In the genomic region with DNA sequence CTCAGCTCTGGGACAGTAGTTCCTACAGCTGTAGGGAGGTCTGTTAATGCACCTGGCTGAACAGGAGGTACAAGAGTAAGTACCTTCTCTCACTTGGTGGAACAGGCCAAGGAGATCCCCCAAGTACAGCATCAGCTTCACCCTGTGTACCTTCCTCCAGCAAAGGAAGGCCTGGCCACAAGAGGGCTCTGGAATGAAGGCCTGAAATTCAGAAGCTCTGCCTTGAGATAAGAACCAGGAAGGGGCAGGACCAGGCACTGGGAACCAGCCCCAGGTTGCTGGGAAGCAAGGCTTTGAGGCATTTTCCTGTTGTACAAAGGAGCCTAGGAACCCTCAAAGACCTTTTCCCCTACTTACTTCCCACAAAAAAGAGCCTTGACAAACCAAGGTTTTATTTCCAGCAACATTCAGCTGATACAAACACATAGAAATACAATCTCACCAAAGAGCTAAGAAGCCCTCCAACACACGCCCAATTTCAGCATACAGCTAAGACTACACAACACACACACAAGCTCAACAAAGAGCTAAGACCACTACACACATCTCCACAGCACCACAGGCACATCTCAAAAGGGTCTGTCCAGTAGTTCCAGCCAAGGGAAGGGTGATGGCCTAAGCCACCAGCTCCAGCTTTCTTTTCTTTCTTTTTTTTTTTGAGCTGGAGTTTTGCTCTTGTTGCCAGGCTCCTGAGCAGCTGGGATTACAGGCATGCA, we compare ENCODE assay signal across 8 cellular contexts. TPM values are rescaled to one million over a fixed set of nuclear protein-coding genes. Genes with fewer than 3 reads are reported as not detected.
DNase-seq lines count a peak whose midpoint lies in the region; ATAC-seq and TF ChIP-seq lines count a peak whose summit lies in the region.

No MANE protein-coding gene starts in this region.

- no peak overlapping the region for H3K4me3 Mint-ChIP-seq in CD8-positive, alpha-beta memory T cell

- intact Hi-C loops in adrenal gland (cut with DNase I) (no loop called here), prostate gland (cut with DNase I) (loop anchor here (5.0 to 10.0 kb wide), 2 partner anchors 100 to 273 kb away; partner anchors contain the start of gene KLHDC9)

- no peak for TF ChIP-seq POLR2A in adrenal gland (IDR thresholded peaks at IDR 0.05)
- no peak for TF ChIP-seq POLR2A in prostate gland (IDR thresholded peaks at IDR 0.05)

- no peak for ATAC-seq in GM18873 (IDR thresholded peaks at IDR 0.05; ENCODE audit: low FRiP score, unreplicated experiment)

- no peak overlapping the region for H3K27ac ChIP-seq in CD8-positive, alpha-beta memory T cell (ENCODE audit: low read depth, low read length)
- H3K27ac ChIP-seq in HEK293 (ENCODE audit: extremely low read depth, low read depth, low read length) (no peak overlapping the region), adrenal gland (peak overlapping the region in 3 of 5 donors; percentile 2 to 52 (median 36)), cardiac muscle cell (peak overlapping the region; percentile 84), prostate gland (peak overlapping the region in 1 of 2 donors; percentile 35)

- no peaks in the 10 kb centered on the region for H3K27me3 Mint-ChIP-seq in CD8-positive, alpha-beta memory T cell

- H3K36me3 ChIP-seq in CD8-positive, alpha-beta memory T cell (ENCODE audit: insufficient read depth, low read length), result peaks cover 19% of the 10 kb centered on the region
- H3K36me3 ChIP-seq in HEK293 (ENCODE audit: control insufficient read depth in 2 of 2, insufficient read depth in 1 of 2, low read length in 2 of 2) (peaks cover 5 to 48% of the 10 kb centered on the region in 2 experiments), adrenal gland (replicated peaks in 1 of 2) (peaks cover 0 to 26% of the 10 kb centered on the region in 2 donors), cardiac muscle cell (peaks cover 35% of the 10 kb centered on the region), prostate gland (peaks cover 0 to 16% of the 10 kb centered on the region in 2 donors)

- peaks cover 4 to 6% (median 5%) of the 10 kb centered on the region in 3 donors for H3K4me1 Mint-ChIP-seq in CD8-positive, alpha-beta memory T cell

- TF ChIP-seq CTCF in HEK293 (tag by site-specific recombination; IDR thresholded peaks at IDR 0.05) (peak; percentile 54; the same call in 1 of the 2 replicates), adrenal gland (IDR thresholded peaks at IDR 0.05) (peak; percentile 57 to 82 (median 76)), cardiac muscle cell (IDR thresholded peaks at IDR 0.05; ENCODE audit: low read depth, low read length) (peak; percentile 95), prostate gland (IDR thresholded peaks at IDR 0.05) (peak in 3 of 4 experiments; percentile 41 to 68 (median 68))

- no peaks in the 10 kb centered on the region for H3K27me3 ChIP-seq in CD8-positive, alpha-beta memory T cell (ENCODE audit: insufficient read depth, low read length, poor library complexity, severe bottlenecking)
- H3K27me3 ChIP-seq in adrenal gland (no peaks in the 10 kb centered on the region), cardiac muscle cell (no peaks in the 10 kb centered on the region), prostate gland (replicated peaks; ENCODE audit: insufficient read depth) (no peaks in the 10 kb centered on the region)

- CTCF ChIA-PET in CD8-positive, alpha-beta memory T cell (lab: Charles Lee), result interaction anchor here (0.7 to 6.6 kb wide), 22 partner anchors 10 to 384 kb away, joined by 3 to 94 read pairs (median 4); partner anchors contain the start of genes ARHGAP30, F11R, KLHDC9 and NECTIN4
- CTCF ChIA-PET in HEK293 (lab: Yijun Ruan, JAX), result interaction anchor here (0.5 to 4.3 kb wide), 24 partner anchors 9 to 216 kb away, joined by 3 to 60 read pairs (median 4); partner anchors contain the start of genes F11R, KLHDC9 and USF1

- peak in 4 of 5 donors; percentile 14 to 67 (median 33) for DNase-seq in CD8-positive, alpha-beta memory T cell
- DNase-seq in SK-N-DZ (ENCODE audit: low spot score) (peak; percentile 31), adrenal gland (peak; percentile 69 to 90 (median 80)), cardiac muscle cell (ENCODE audit: low read depth in 1 of 2, low spot score in 1 of 2) (peak; percentile 74 to 91), prostate gland (ENCODE audit: low spot score) (peak; percentile 57), NCI-H1930 (lab: John Stamatoyannopoulos, UW) (no peak)

- no peaks in the 10 kb centered on the region for H3K9me3 ChIP-seq in CD8-positive, alpha-beta memory T cell (ENCODE audit: low read length)
- H3K9me3 ChIP-seq in HEK293 (ENCODE audit: control insufficient read depth, insufficient read depth, low read depth, low read length) (no peaks in the 10 kb centered on the region), adrenal gland (replicated peaks in 1 of 3) (no peaks in the 10 kb centered on the region), cardiac muscle cell (ENCODE audit: low read depth) (no peaks in the 10 kb centered on the region), prostate gland (no peaks in the 10 kb centered on the region)

- no peaks in the 10 kb centered on the region for H3K9me3 Mint-ChIP-seq in CD8-positive, alpha-beta memory T cell

- H3K36me3 Mint-ChIP-seq in CD8-positive, alpha-beta memory T cell, result peaks cover 0 to 40% (median 5%) of the 10 kb centered on the region in 3 donors

- POLR2A ChIA-PET in CD8-positive, alpha-beta memory T cell (lab: Charles Lee), result interaction anchor here (0.5 to 1.4 kb wide), 4 partner anchors 16 to 139 kb away, joined by 3 to 4 read pairs (median 4); partner anchors contain the start of genes ARHGAP30 and TSTD1
- POLR2A ChIA-PET in HEK293 (lab: Yijun Ruan, JAX), result interaction anchor here (0.8 to 3.3 kb wide), 5 partner anchors 24 to 136 kb away, joined by 3 to 15 read pairs (median 5); partner anchors contain the start of genes F11R and USF1

- 72 to 94% (median 79%) methylated on average over 1 of the region's 1 CpG for WGBS in adrenal gland, 4 donors
- WGBS in prostate gland, result 83% methylated on average over 1 of the region's 1 CpG

- no peaks in the 10 kb centered on the region for H3K4me1 ChIP-seq in CD8-positive, alpha-beta memory T cell (ENCODE audit: insufficient read depth, low read length)
- peaks cover 5% of the 10 kb centered on the region for H3K4me1 ChIP-seq in HEK293 (ENCODE audit: control insufficient read depth, insufficient read depth, low read length)
- peaks cover 8 to 12% of the 10 kb centered on the region in 2 donors for H3K4me1 ChIP-seq in adrenal gland (replicated peaks in 1 of 2)
- H3K4me1 ChIP-seq in cardiac muscle cell (ENCODE audit: low read depth), result peaks cover 33% of the 10 kb centered on the region
- H3K4me1 ChIP-seq in prostate gland (replicated peaks), result no peaks in the 10 kb centered on the region

- no peak overlapping the region for H3K4me3 ChIP-seq in CD8-positive, alpha-beta memory T cell (ENCODE audit: low read length)
- H3K4me3 ChIP-seq in HEK293 (ENCODE audit: low read depth, low read length), result no peak overlapping the region
- no peak overlapping the region for H3K4me3 ChIP-seq in adrenal gland
- H3K4me3 ChIP-seq in cardiac muscle cell, result no peak overlapping the region
- no peak overlapping the region for H3K4me3 ChIP-seq in prostate gland

- peak overlapping the region in 7 of 8 donors; percentile 19 to 80 (median 47) for H3K27ac Mint-ChIP-seq in CD8-positive, alpha-beta memory T cell

TF ChIP-seq in HEK293, 187 proteins besides CTCF, POLR2A, EP300 and RAD21 (continues in another document):
- peak; percentile 29; the same call in 1 of the 2 replicates for TF ChIP-seq OSR2 (tag by site-specific recombination; IDR thresholded peaks at IDR 0.05)
- no peak for TF ChIP-seq SP2 (tag by site-specific recombination; IDR thresholded peaks at IDR 0.05)
- no peak for TF ChIP-seq ZNF10 (tag by site-specific recombination; IDR thresholded peaks at IDR 0.05)
- 0 out of 2 replicates have a peak, but pooled peaks have one; percentile 28 for TF ChIP-seq ZNF2 (tag by site-specific recombination; IDR thresholded peaks at IDR 0.05)
- no peak for TF ChIP-seq ZNF324 (tag by site-specific recombination; IDR thresholded peaks at IDR 0.05)
- TF ChIP-seq ZNF654 (tag by site-specific recombination; IDR thresholded peaks at IDR 0.05; ENCODE audit: low read depth), result peak; percentile 37

RNA-seq across cellular contexts. Expression of gene F11R, which starts 23.5 kb away (rescaled TPM):
- total RNA-seq in CD8-positive, alpha-beta memory T cell, result 10 to 100 TPM; 11.6 to 14.1 TPM
- polyA plus RNA-seq in CD8-positive, alpha-beta memory T cell, result 18.3 TPM
- not detected in 2 replicates for polyA plus RNA-seq in SK-N-DZ (2014; cell fraction: cytosol; rRNA removed)
- polyA plus RNA-seq in SK-N-DZ (2014; cell fraction: nucleus; rRNA removed), result 0.12 and 2.2 TPM in 2 replicates
- 10 to 100 TPM; 32.1 to 99.1 (median 55.1) TPM for total RNA-seq in adrenal gland
- polyA plus RNA-seq in adrenal gland, result 10 to 100 TPM; 19.3 to 83.0 (median 22.9) TPM
- 68.1 and 93.7 TPM in 2 replicates for total RNA-seq in cardiac muscle cell
- 90.1 and 139 TPM in 2 replicates for polyA plus RNA-seq in cardiac muscle cell
- total RNA-seq in prostate gland, result 100 to 1,000 TPM in 1 of 2 donors, 10 to 100 TPM in 1; 43.6 to 104 TPM

RNA-seq across cellular contexts. Expression of gene TSTD1, which starts 41.3 kb away (rescaled TPM):
- 10 to 100 TPM; 40.2 to 46.1 TPM for total RNA-seq in CD8-positive, alpha-beta memory T cell
- polyA plus RNA-seq in CD8-positive, alpha-beta memory T cell, result 288 TPM
- polyA plus RNA-seq in SK-N-DZ (2014; cell fraction: cytosol; rRNA removed), result not detected in 2 replicates
- 3.2 TPM in 1 of 2 replicates, not detected in the other for polyA plus RNA-seq in SK-N-DZ (2014; cell fraction: nucleus; rRNA removed)
- 100 to 1,000 TPM in 3 of 8 donors, 10 to 100 TPM in 5; 46.3 to 280 (median 93.3) TPM for total RNA-seq in adrenal gland
- 100 to 1,000 TPM in 2 of 3 donors, 10 to 100 TPM in 1; 57.8 to 153 (median 109) TPM for polyA plus RNA-seq in adrenal gland
- total RNA-seq in cardiac muscle cell, result 262 and 347 TPM in 2 replicates
- polyA plus RNA-seq in cardiac muscle cell, result 393 and 448 TPM in 2 replicates
- 100 to 1,000 TPM; 137 to 648 TPM for total RNA-seq in prostate gland

RNA-seq across cellular contexts. Expression of gene ITLN2, which starts 42.9 kb away (rescaled TPM):
- not detected for total RNA-seq in CD8-positive, alpha-beta memory T cell
- not detected for polyA plus RNA-seq in CD8-positive, alpha-beta memory T cell
- polyA plus RNA-seq in SK-N-DZ (2014; cell fraction: cytosol; rRNA removed), result not detected in 2 replicates
- not detected in 2 replicates for polyA plus RNA-seq in SK-N-DZ (2014; cell fraction: nucleus; rRNA removed)
- total RNA-seq in adrenal gland (1 to 10 TPM in 1 of 8 donors, not detected in 7; 3.1 TPM), cardiac muscle cell (not detected in 2 replicates), prostate gland (1 to 10 TPM in 1 of 2 donors, under 1 TPM in 1; 0.82 to 2.4 TPM)
- polyA plus RNA-seq in adrenal gland (under 1 TPM in 1 of 3 donors, not detected in 2; 0.32 TPM), cardiac muscle cell (not detected in 2 replicates)

RNA-seq across cellular contexts. Expression of gene USF1, which starts 48.3 kb away (rescaled TPM):
- total RNA-seq in CD8-positive, alpha-beta memory T cell, result 10 to 100 TPM; 63.3 to 67.7 TPM
- polyA plus RNA-seq in CD8-positive, alpha-beta memory T cell, result 6.7 TPM
- 77.6 and 80.5 TPM in 2 replicates for polyA plus RNA-seq in SK-N-DZ (2014; cell fraction: cytosol; rRNA removed)
- polyA plus RNA-seq in SK-N-DZ (2014; cell fraction: nucleus; rRNA removed), result 296 and 346 TPM in 2 replicates
- 10 to 100 TPM; 41.3 to 82.9 (median 63.7) TPM for total RNA-seq in adrenal gland
- 100 to 1,000 TPM in 2 of 3 donors, 10 to 100 TPM in 1; 48.0 to 153 (median 144) TPM for polyA plus RNA-seq in adrenal gland
- total RNA-seq in cardiac muscle cell, result 110 and 127 TPM in 2 replicates
- polyA plus RNA-seq in cardiac muscle cell, result 33.7 and 45.5 TPM in 2 replicates
- 10 to 100 TPM; 46.3 to 65.8 TPM for total RNA-seq in prostate gland

Comparison
In these comparisons a context has a peak if more than half of its experiments do, and no peak if none do; other contexts are left out.
1. DNase-seq: peak in CD8-positive, alpha-beta memory T cell (4 of 5), SK-N-DZ (single experiment), adrenal gland (7 of 7), cardiac muscle cell (2 of 2) and prostate gland (single experiment); none in NCI-H1930 (0 of 2).
2. H3K27ac ChIP-seq: peak in adrenal gland (3 of 5) and cardiac muscle cell (single experiment); none in CD8-positive, alpha-beta memory T cell (single experiment) and HEK293 (single experiment).
3. Peak in every context shown above with its lines, with median percentiles within 50 percentile points of each other: CTCF ChIP-seq.